In genomic region chr6:147177286-147177685, GRCh38 we compare ENCODE assay signal across 16 cellular contexts.
"Had no signal": no experiment of that assay in that cellular context is flagged by ENCODE, and none has a peak within 500 bp of the region (broad histone marks: within the 10 kb centered on the region; RNA-seq: fewer than 3 reads in every experiment).

No MANE protein-coding gene starts in this region.

- ATAC-seq: activated T-cell treated with anti-CD3 and anti-CD28 coated beads, Interleukin-2, amount 50 U/mL, for 72 hours; left cardiac atrium; lower lobe of right lung; right cardiac atrium; stimulated activated effector memory CD8-positive, alpha-beta T cell treated with anti-CD3 and anti-CD28 coated beads, Interleukin-12 subunit alpha, Interleukin-12 subunit beta, amount 100 ng/mL, for 72 hours had no signal

- H3K9me3 ChIP-seq: ascending aorta, colonic mucosa, lower lobe of right lung had no signal

- H3K4me3 ChIP-seq: ascending aorta, colonic mucosa, lower lobe of right lung had no signal

- H3K27me3 ChIP-seq: ascending aorta, colonic mucosa had no signal

- H3K27ac ChIP-seq: ascending aorta, colonic mucosa, lower lobe of right lung had no signal

- DNase-seq: activated CD4-positive, alpha-beta T cell treated with anti-CD3 and anti-CD28 coated beads for 1 hour; activated CD4-positive, alpha-beta T cell treated with anti-CD3 and anti-CD28 coated beads, Interleukin-2, amount 50 U/mL, for 48 hours; activated gamma-delta T cell treated with Interleukin-2 at 50 U/mL for 16 hours; activated naive CD8-positive, alpha-beta T cell treated with anti-CD3 and anti-CD28 coated beads for 36 hours; activated T-cell treated with anti-CD3 and anti-CD28 coated beads, Interleukin-2, amount 50 U/mL, for 72 hours; colonic mucosa; hypothalamus; left cardiac atrium; lower lobe of right lung; midbrain; naive B cell; right cardiac atrium; substantia nigra; SW 1271 had no signal

- H3K36me3 ChIP-seq: ascending aorta, colonic mucosa, lower lobe of right lung had no signal

- H3K4me1 ChIP-seq: ascending aorta, colonic mucosa, lower lobe of right lung had no signal
